Comparison of ENCODE assay signal across 19 cellular contexts in genomic region chr19:50334741-50335421, GRCh38. TPM values are rescaled to one million over a fixed set of nuclear protein-coding genes. Genes with fewer than 3 reads are reported as not detected.
DNase-seq lines count a peak whose midpoint lies in the region; ATAC-seq, FAIRE-seq and TF ChIP-seq lines count a peak whose summit lies in the region.
"Had no signal": no experiment of that assay in that cellular context is flagged by ENCODE, and none has a peak within 500 bp of the region (broad histone marks: within the 10 kb centered on the region; RNA-seq: fewer than 3 reads in every experiment).

No MANE protein-coding gene starts in this region.

- H3K27ac Mint-ChIP-seq in activated CD4-positive, alpha-beta T cell treated with anti-CD3 and anti-CD28 coated beads, Interleukin-2, amount 10 ng/mL, durations not matched to agents 7 days and 5 days: peak overlapping the region; percentile 62
- no peak overlapping the region for H3K27ac Mint-ChIP-seq in endodermal cell

- peaks cover 4% of the 10 kb centered on the region for H3K27me3 Mint-ChIP-seq in activated CD4-positive, alpha-beta T cell treated with anti-CD3 and anti-CD28 coated beads, Interleukin-2, amount 10 ng/mL, durations not matched to agents 7 days and 5 days
- H3K27me3 Mint-ChIP-seq in endodermal cell (ENCODE audit: insufficient read depth): peaks cover 33% of the 10 kb centered on the region
- H3K27me3 Mint-ChIP-seq in activated T-cell treated with anti-CD3 and anti-CD28 coated beads, Interleukin-2, amount 50 U/mL, for 4 hours (ENCODE audit: low read depth): peaks cover 32% of the 10 kb centered on the region

- H3K4me3 ChIP-seq in endodermal cell (ENCODE audit: low read length): no peak overlapping the region
- H3K4me3 ChIP-seq in pancreas: no peak overlapping the region

- H3K9ac ChIP-seq in endodermal cell (ENCODE audit: extremely low read depth, low read length, poor library complexity, severe bottlenecking): no peak overlapping the region

- H3K4me1 Mint-ChIP-seq in activated CD4-positive, alpha-beta T cell treated with anti-CD3 and anti-CD28 coated beads, Interleukin-2, amount 10 ng/mL, durations not matched to agents 7 days and 5 days: peaks cover 53% of the 10 kb centered on the region
- H3K4me1 Mint-ChIP-seq in endodermal cell: peaks cover 21% of the 10 kb centered on the region
- peaks cover 43% of the 10 kb centered on the region for H3K4me1 Mint-ChIP-seq in activated T-cell treated with anti-CD3 and anti-CD28 coated beads, Interleukin-2, amount 50 U/mL, for 4 hours (ENCODE audit: low read depth)

- peaks cover 6% of the 10 kb centered on the region for H3K36me3 Mint-ChIP-seq in activated CD4-positive, alpha-beta T cell treated with anti-CD3 and anti-CD28 coated beads, Interleukin-2, amount 10 ng/mL, durations not matched to agents 7 days and 5 days (ENCODE audit: low read depth)
- peaks cover 13% of the 10 kb centered on the region for H3K36me3 Mint-ChIP-seq in endodermal cell (ENCODE audit: low read depth)
- no peaks in the 10 kb centered on the region for H3K36me3 Mint-ChIP-seq in activated T-cell treated with anti-CD3 and anti-CD28 coated beads, Interleukin-2, amount 50 U/mL, for 4 hours (ENCODE audit: insufficient read depth)

- H3K36me3 ChIP-seq in endodermal cell (ENCODE audit: control insufficient read depth, insufficient read depth, low read length) (no peaks in the 10 kb centered on the region), pancreas (no peaks in the 10 kb centered on the region)
- H3K36me3 ChIP-seq: thyroid gland had no signal

- 88 to 94% methylated on average over 2 to 12 of the region's 12 CpGs for WGBS in endodermal cell (ENCODE audit: insufficient coverage in 1 of 2, insufficient read length in 1 of 2), 2 experiments
- 94% methylated on average over 12 of the region's 12 CpGs for WGBS in pancreas, 2 donors

- DNase-seq in activated CD4-positive, alpha-beta T cell treated with anti-CD3 and anti-CD28 coated beads, Interleukin-2, amount 10 ng/mL, durations not matched to agents 7 days and 5 days: no peak
- DNase-seq in activated CD4-positive, alpha-beta T cell treated with anti-CD3 and anti-CD28 coated beads, Interleukin-2, amount 50 U/mL, for 1 hour: no peak
- DNase-seq in endodermal cell (peak; percentile 40), pancreas (peak in 5 of 6 donors; percentile 37 to 54 (median 46)), NCI-H2227 treated with DMSO at 0.1 percent for 48 hours (lab: John Stamatoyannopoulos, UW) (no peak), NCI-H748 treated with DMSO at 0.1 percent for 48 hours (lab: John Stamatoyannopoulos, UW) (no peak)
- DNase-seq in activated T-cell treated with anti-CD3 and anti-CD28 coated beads, Interleukin-2, amount 50 U/mL, for 4 hours: no peak
- DNase-seq: activated T-cell treated with anti-CD3 and anti-CD28 coated beads, Interleukin-2, amount 50 U/mL, for 24 hours; COR-L47; dorsolateral prefrontal cortex; hippocampal formation; KBM-7; NCI-H1105 treated with DMSO at 0.1 percent for 48 hours; retina; stimulated activated CD4-positive, alpha-beta T cell treated with anti-CD3 and anti-CD28 coated beads, Interleukin-2, amount 100 ng/mL, for 24 hours; thyroid gland had no signal

- POLR2A ChIA-PET in activated CD4-positive, alpha-beta T cell treated with anti-CD3 and anti-CD28 coated beads, Interleukin-2, amount 10 ng/mL, durations not matched to agents 7 days and 5 days (lab: Charles Lee): no interaction called here

- H3K9me3 ChIP-seq in endodermal cell (ENCODE audit: control insufficient read depth, low read length) (no peaks in the 10 kb centered on the region), pancreas (no peaks in the 10 kb centered on the region)
- H3K9me3 ChIP-seq: thyroid gland had no signal

- TF ChIP-seq POLR2A in Raji (IDR thresholded peaks at IDR 0.05; ENCODE audit: insufficient read depth, low read depth, low read length): 0 out of 2 replicates have a peak, but pooled peaks have one; percentile 11

- no peak for FAIRE-seq in pancreas (lab: Jason Lieb, UNC)
- FAIRE-seq: G401.6 had no signal

- H3K9me3 Mint-ChIP-seq in activated CD4-positive, alpha-beta T cell treated with anti-CD3 and anti-CD28 coated beads, Interleukin-2, amount 10 ng/mL, durations not matched to agents 7 days and 5 days: peaks cover 5% of the 10 kb centered on the region
- peaks cover 3% of the 10 kb centered on the region for H3K9me3 Mint-ChIP-seq in endodermal cell
- no peaks in the 10 kb centered on the region for H3K9me3 Mint-ChIP-seq in activated T-cell treated with anti-CD3 and anti-CD28 coated beads, Interleukin-2, amount 50 U/mL, for 4 hours

- H3K4me1 ChIP-seq in endodermal cell (ENCODE audit: control insufficient read depth, insufficient read depth, low read length) (no peaks in the 10 kb centered on the region), pancreas (peaks cover 4 to 16% (median 7%) of the 10 kb centered on the region in 3 donors)

- intact Hi-C loops in pancreas (cut with DNase I): no loop called here

- CTCF ChIA-PET in activated CD4-positive, alpha-beta T cell treated with anti-CD3 and anti-CD28 coated beads, Interleukin-2, amount 10 ng/mL, durations not matched to agents 7 days and 5 days (lab: Charles Lee): interaction anchor here (1.1 to 4.2 kb wide), 2 partner anchors 15 to 22 kb away, joined by 3 to 16 read pairs; no protein-coding TSS in a partner anchor

- no peak for ATAC-seq in pancreas
- ATAC-seq in activated T-cell treated with anti-CD3 and anti-CD28 coated beads, Interleukin-2, amount 50 U/mL, for 4 hours: no peak
- ATAC-seq: SK-N-SH treated with all-trans-retinoic acid at 6 μM for 48 hours had no signal

- TF ChIP-seq CTCF in endodermal cell (conservative IDR thresholded peaks at IDR 0.05): no peak
- no peak for TF ChIP-seq CTCF in pancreas (IDR thresholded peaks at IDR 0.05)

- H3K4me3 Mint-ChIP-seq in activated CD4-positive, alpha-beta T cell treated with anti-CD3 and anti-CD28 coated beads, Interleukin-2, amount 10 ng/mL, durations not matched to agents 7 days and 5 days: peak overlapping the region; percentile 27
- H3K4me3 Mint-ChIP-seq in endodermal cell: peak overlapping the region; percentile 80
- H3K4me3 Mint-ChIP-seq in activated T-cell treated with anti-CD3 and anti-CD28 coated beads, Interleukin-2, amount 50 U/mL, for 4 hours: no peak overlapping the region

- H3K27ac ChIP-seq in endodermal cell (ENCODE audit: low read depth, low read length): no peak overlapping the region
- no peak overlapping the region for H3K27ac ChIP-seq in pancreas

- H3K27me3 ChIP-seq in endodermal cell (ENCODE audit: control insufficient read depth, insufficient read depth, low read length, poor library complexity, severe bottlenecking) (no peaks in the 10 kb centered on the region), pancreas (no peaks in the 10 kb centered on the region)
- H3K27me3 ChIP-seq: dorsolateral prefrontal cortex, thyroid gland had no signal

RNA-seq across cellular contexts. Expression of gene KCNC3, which starts 5.7 kb away (rescaled TPM):
- 1 to 10 TPM; 3.4 to 4.1 TPM for total RNA-seq in activated CD4-positive, alpha-beta T cell treated with anti-CD3 and anti-CD28 coated beads, Interleukin-2, amount 10 ng/mL, durations not matched to agents 7 days and 5 days
- total RNA-seq in endodermal cell: 10 to 100 TPM in 1 of 2 donors, 1 to 10 TPM in 1; 8.6 to 10.7 TPM
- 3.8 TPM for polyA plus RNA-seq in endodermal cell (2013, experiment 1 of 2)
- 4.2 TPM for polyA plus RNA-seq in endodermal cell (2013, experiment 2 of 2)
- total RNA-seq in pancreas: 1 to 10 TPM; 2.4 to 4.6 (median 3.4) TPM
- polyA plus RNA-seq in pancreas: 1 to 10 TPM; 4.8 to 7.1 TPM
- 1 to 10 TPM; 4.1 to 5.6 (median 4.6) TPM for total RNA-seq in activated T-cell treated with anti-CD3 and anti-CD28 coated beads, Interleukin-2, amount 50 U/mL, for 4 hours

RNA-seq across cellular contexts. Expression of gene NAPSA, which starts 30.6 kb away (rescaled TPM):
- total RNA-seq in activated CD4-positive, alpha-beta T cell treated with anti-CD3 and anti-CD28 coated beads, Interleukin-2, amount 10 ng/mL, durations not matched to agents 7 days and 5 days: 1 to 10 TPM; 1.7 to 1.9 TPM
- total RNA-seq in endodermal cell: 1 to 10 TPM in 1 of 2 donors, under 1 TPM in 1; 0.91 to 1.5 TPM
- polyA plus RNA-seq in endodermal cell (2013, experiment 1 of 2): 0.14 TPM
- 0.33 TPM for polyA plus RNA-seq in endodermal cell (2013, experiment 2 of 2)
- 1 to 10 TPM in 5 of 6 donors, under 1 TPM in 1; 0.78 to 3.2 (median 1.5) TPM for total RNA-seq in pancreas
- polyA plus RNA-seq in pancreas: 1 to 10 TPM; 4.1 to 4.6 TPM
- total RNA-seq in activated T-cell treated with anti-CD3 and anti-CD28 coated beads, Interleukin-2, amount 50 U/mL, for 4 hours: 10 to 100 TPM in 2 of 3 donors, 1 to 10 TPM in 1; 9.1 to 21.1 (median 10.4) TPM

RNA-seq across cellular contexts. Expression of gene NR1H2, which starts 41.4 kb away (rescaled TPM):
- total RNA-seq in activated CD4-positive, alpha-beta T cell treated with anti-CD3 and anti-CD28 coated beads, Interleukin-2, amount 10 ng/mL, durations not matched to agents 7 days and 5 days: 10 to 100 TPM; 55.2 to 62.2 TPM
- total RNA-seq in endodermal cell (10 to 100 TPM; 40.4 to 42.7 TPM), pancreas (10 to 100 TPM; 20.5 to 33.5 (median 25.6) TPM)
- 21.3 TPM for polyA plus RNA-seq in endodermal cell (2013, experiment 1 of 2)
- polyA plus RNA-seq in endodermal cell (2013, experiment 2 of 2): 21.2 TPM
- polyA plus RNA-seq in pancreas: 10 to 100 TPM; 45.9 to 46.5 TPM
- 100 to 1,000 TPM; 106 to 107 (median 106) TPM for total RNA-seq in activated T-cell treated with anti-CD3 and anti-CD28 coated beads, Interleukin-2, amount 50 U/mL, for 4 hours

RNA-seq across cellular contexts. Expression of gene POLD1, which starts 49.3 kb away (rescaled TPM):
- 100 to 1,000 TPM; 156 to 167 TPM for total RNA-seq in activated CD4-positive, alpha-beta T cell treated with anti-CD3 and anti-CD28 coated beads, Interleukin-2, amount 10 ng/mL, durations not matched to agents 7 days and 5 days
- total RNA-seq in endodermal cell (100 to 1,000 TPM; 106 to 127 TPM), pancreas (10 to 100 TPM in 4 of 6 donors, 1 to 10 TPM in 2; 9.5 to 16.7 (median 11.9) TPM)
- polyA plus RNA-seq in endodermal cell (2013, experiment 1 of 2): 68.6 TPM
- polyA plus RNA-seq in endodermal cell (2013, experiment 2 of 2): 68.1 TPM
- polyA plus RNA-seq in pancreas: 10 to 100 TPM; 36.1 to 45.5 TPM
- total RNA-seq in activated T-cell treated with anti-CD3 and anti-CD28 coated beads, Interleukin-2, amount 50 U/mL, for 4 hours: 100 to 1,000 TPM; 182 to 246 (median 214) TPM

Comparison
In these comparisons a context has a peak if more than half of its experiments do, and no peak if none do; other contexts are left out.
1. DNase-seq: peak in endodermal cell (single experiment) and pancreas (5 of 6); none in activated CD4-positive, alpha-beta T cell treated with anti-CD3 and anti-CD28 coated beads, Interleukin-2, amount 10 ng/mL, durations not matched to agents 7 days and 5 days (single experiment), activated CD4-positive, alpha-beta T cell treated with anti-CD3 and anti-CD28 coated beads, Interleukin-2, amount 50 U/mL, for 1 hour (single experiment), NCI-H2227 treated with DMSO at 0.1 percent for 48 hours (single experiment), NCI-H748 treated with DMSO at 0.1 percent for 48 hours (single experiment) and activated T-cell treated with anti-CD3 and anti-CD28 coated beads, Interleukin-2, amount 50 U/mL, for 4 hours (single experiment).